In the genomic region with DNA sequence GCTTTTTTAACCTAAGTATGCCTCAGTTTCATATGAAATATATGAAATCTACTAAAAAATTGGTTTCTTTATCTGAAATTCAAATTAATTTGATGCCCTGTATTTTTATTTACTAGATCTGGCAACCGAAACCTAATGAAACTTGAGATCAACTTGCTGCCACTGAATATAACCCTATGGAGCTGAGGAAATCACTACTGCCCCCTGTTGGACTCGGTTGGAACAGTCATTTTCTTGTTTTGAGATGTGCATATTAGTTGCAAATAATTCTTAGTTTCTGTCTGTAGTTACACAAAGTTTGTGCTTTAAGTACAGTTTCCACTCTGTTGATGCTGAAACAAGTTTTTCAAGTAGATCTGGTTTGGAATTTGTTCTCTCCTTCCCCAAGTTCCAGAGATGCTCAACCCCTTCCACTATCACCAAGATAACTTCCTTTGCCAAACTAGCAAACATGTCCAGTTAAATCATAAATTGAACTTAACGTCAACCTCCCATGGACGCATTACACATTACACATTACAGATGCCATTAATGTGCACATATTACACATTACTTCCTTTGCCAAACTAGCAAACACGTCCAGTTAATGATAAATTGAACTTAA, we compare ENCODE assay signal across 7 cellular contexts. TPM values are rescaled to one million over a fixed set of nuclear protein-coding genes. Genes with fewer than 3 reads are reported as not detected.
DNase-seq lines count a peak whose midpoint lies in the region; ATAC-seq and TF ChIP-seq lines count a peak whose summit lies in the region.

No MANE protein-coding gene starts in this region.

- CTCF ChIA-PET in RWPE1 (lab: Yijun Ruan, JAX), result no interaction called here

- DNase-seq in GDM1 (lab: John Stamatoyannopoulos, UW) (peak; percentile 29), RWPE1 (ENCODE audit: low spot score) (no peak), body of pancreas (peak; percentile 60 to 75 (median 68)), kidney epithelial cell (ENCODE audit: low read depth) (no peak), sigmoid colon (no peak)
- peak; percentile 8 to 27 (median 10) for DNase-seq in stimulated activated CD4-positive, alpha-beta T cell treated with anti-CD3 and anti-CD28 coated beads, TNF-alpha, amount 100 ng/mL, for 48 hours (ENCODE audit: low read depth in 3 of 3)

- WGBS in body of pancreas, 2 donors, result 9 to 12% methylated on average over 5 of the region's 5 CpGs
- WGBS in sigmoid colon, 2 donors, result 28 to 40% methylated on average over 5 of the region's 5 CpGs

- H4K20me1 ChIP-seq in KMS-11 (ENCODE audit: insufficient read depth), result no peaks in the 10 kb centered on the region

- H2AFZ ChIP-seq in KMS-11 (ENCODE audit: low read depth), result no peak overlapping the region

- TF ChIP-seq CTCF in KMS-11 (conservative IDR thresholded peaks at IDR 0.05; ENCODE audit: low read depth, low read length), result peak; percentile 97
- peak; percentile 27; the same call in 1 of the 2 replicates for TF ChIP-seq CTCF in RWPE1 (conservative IDR thresholded peaks at IDR 0.05; ENCODE audit: low read depth)
- peak; percentile 40 to 79 (median 72) for TF ChIP-seq CTCF in body of pancreas (IDR thresholded peaks at IDR 0.05)
- peak; percentile 61 for TF ChIP-seq CTCF in kidney epithelial cell (IDR thresholded peaks at IDR 0.05; ENCODE audit: insufficient read depth, low read length, poor library complexity, severe bottlenecking)
- TF ChIP-seq CTCF in sigmoid colon (IDR thresholded peaks at IDR 0.05), result peak in 2 of 4 experiments; percentile 44 to 49

- ATAC-seq in body of pancreas, result peak; percentile 58

- H3K36me3 ChIP-seq in KMS-11 (ENCODE audit: insufficient read depth), result no peaks in the 10 kb centered on the region
- no peaks in the 10 kb centered on the region for H3K36me3 ChIP-seq in body of pancreas (replicated peaks in 1 of 2; ENCODE audit: insufficient read depth in 1 of 2, low read depth in 2 of 2)
- H3K36me3 ChIP-seq in kidney epithelial cell (ENCODE audit: control insufficient read depth, insufficient read depth, low read length), result no peaks in the 10 kb centered on the region
- no peaks in the 10 kb centered on the region for H3K36me3 ChIP-seq in sigmoid colon

- no peaks in the 10 kb centered on the region for H3K27me3 ChIP-seq in KMS-11 (ENCODE audit: insufficient read depth, low read depth)
- H3K27me3 ChIP-seq in body of pancreas, result no peaks in the 10 kb centered on the region
- H3K27me3 ChIP-seq in kidney epithelial cell (ENCODE audit: control insufficient read depth, insufficient read depth, low read length), result no peaks in the 10 kb centered on the region
- H3K27me3 ChIP-seq in sigmoid colon, result no peaks in the 10 kb centered on the region

- no peak for TF ChIP-seq EP300 in sigmoid colon (IDR thresholded peaks at IDR 0.05)

- POLR2A ChIA-PET in RWPE1 (lab: Yijun Ruan, JAX; ENCODE audit: low non-redundant PET), result no interaction called here

- no peaks in the 10 kb centered on the region for H3K79me2 ChIP-seq in KMS-11 (ENCODE audit: insufficient read depth, low read depth)

- H3K27ac ChIP-seq in KMS-11, result no peak overlapping the region
- H3K27ac ChIP-seq in RWPE1, result no peak overlapping the region
- H3K27ac ChIP-seq in body of pancreas, result no peak overlapping the region
- no peak overlapping the region for H3K27ac ChIP-seq in sigmoid colon

- no peak overlapping the region for H3K4me2 ChIP-seq in KMS-11

- TF ChIP-seq POLR2A in body of pancreas (IDR thresholded peaks at IDR 0.05), result no peak
- TF ChIP-seq POLR2A in sigmoid colon (IDR thresholded peaks at IDR 0.05), result no peak

- intact Hi-C loops in body of pancreas (cut with DNase I), result no loop called here
- intact Hi-C loops in sigmoid colon (cut with DNase I), result no loop called here

- H3K9me3 ChIP-seq in body of pancreas (no peaks in the 10 kb centered on the region), sigmoid colon (no peaks in the 10 kb centered on the region)

- no peaks in the 10 kb centered on the region for H3K4me1 ChIP-seq in KMS-11 (ENCODE audit: low read depth, poor library complexity, severe bottlenecking)
- H3K4me1 ChIP-seq in body of pancreas, result no peaks in the 10 kb centered on the region
- H3K4me1 ChIP-seq in sigmoid colon, result no peaks in the 10 kb centered on the region

- no peak overlapping the region for H3K4me3 ChIP-seq in KMS-11 (IDR thresholded peaks at IDR 0.05; ENCODE audit: insufficient read depth, low read depth, low read length)
- no peak overlapping the region for H3K4me3 ChIP-seq in body of pancreas
- H3K4me3 ChIP-seq in kidney epithelial cell (ENCODE audit: low read depth, low read length), result no peak overlapping the region
- H3K4me3 ChIP-seq in sigmoid colon, result no peak overlapping the region

- H3K9ac ChIP-seq in KMS-11, result no peak overlapping the region

RNA-seq across cellular contexts. Expression of a gene that starts 22.2 kb away (rescaled TPM):
- total RNA-seq in body of pancreas, result 100 to 1,000 TPM in 1 of 2 donors, 10 to 100 TPM in 1; 62.0 to 146 TPM
- total RNA-seq in kidney epithelial cell, result 49.9 and 51.6 TPM in 2 replicates
- total RNA-seq in sigmoid colon, result 10 to 100 TPM; 50.7 to 76.7 (median 54.9) TPM
- polyA plus RNA-seq in sigmoid colon, result 10 to 100 TPM; 16.4 to 30.6 (median 22.1) TPM

Comparison
In these comparisons a context has a peak if more than half of its experiments do, and no peak if none do; other contexts are left out.
1. DNase-seq: peak in GDM1 (single experiment), body of pancreas (4 of 4) and stimulated activated CD4-positive, alpha-beta T cell treated with anti-CD3 and anti-CD28 coated beads, TNF-alpha, amount 100 ng/mL, for 48 hours (3 of 3); none in RWPE1 (single experiment), kidney epithelial cell (single experiment) and sigmoid colon (single experiment).